Comparison of ENCODE assay signal across 20 cellular contexts in the genomic region with DNA sequence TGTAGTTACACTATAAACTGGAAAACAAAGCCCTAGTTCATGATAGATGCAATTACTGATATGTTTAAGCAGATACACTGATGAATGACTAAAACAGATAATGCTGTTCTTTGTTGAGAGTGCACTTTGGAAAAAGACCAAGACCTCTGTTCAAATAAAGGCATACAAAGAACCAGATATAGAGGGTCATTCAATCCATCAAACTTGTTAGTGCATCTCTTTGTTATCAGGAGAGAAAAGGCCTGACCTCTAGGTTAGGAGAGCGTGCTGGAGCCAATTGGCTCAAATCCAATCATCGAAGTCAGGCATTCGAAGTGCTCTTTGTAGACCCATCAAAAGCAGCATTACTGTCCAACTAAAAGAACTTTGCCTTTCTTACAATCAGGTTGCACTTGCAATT.
DNase-seq lines count a peak whose midpoint lies in the region; ATAC-seq and TF ChIP-seq lines count a peak whose summit lies in the region.
"Had no signal": no experiment of that assay in that cellular context is flagged by ENCODE, and none has a peak within 500 bp of the region (broad histone marks: within the 10 kb centered on the region; RNA-seq: fewer than 3 reads in every experiment).

No MANE protein-coding gene starts in this region.

- no peaks in the 10 kb centered on the region for H3K9me3 Mint-ChIP-seq in activated naive CD4-positive, alpha-beta T cell treated with anti-CD3 and anti-CD28 coated beads, Interleukin-2, amount 50 U/mL, for 72 hours
- H3K9me3 Mint-ChIP-seq: endodermal cell; stimulated activated naive CD8-positive, alpha-beta T cell treated with anti-CD3 and anti-CD28 coated beads, Interleukin-15, Interleukin-2, amounts not matched to agents 100 ng/mL and 50 ng/mL, for 24 hours had no signal

- TF ChIP-seq CTCF in GM20000 (IDR thresholded peaks at IDR 0.05; ENCODE audit: extremely low read depth, missing control alignments) = no peak

- no peak for ATAC-seq in activated naive CD4-positive, alpha-beta T cell treated with anti-CD3 and anti-CD28 coated beads, Interleukin-2, amount 50 U/mL, for 72 hours
- ATAC-seq: WTC11 had no signal

- no peaks in the 10 kb centered on the region for H3K36me3 Mint-ChIP-seq in activated naive CD4-positive, alpha-beta T cell treated with anti-CD3 and anti-CD28 coated beads, Interleukin-2, amount 50 U/mL, for 72 hours
- H3K36me3 Mint-ChIP-seq: activated naive CD8-positive, alpha-beta T cell; WTC11 had no signal

- no peak overlapping the region for H3K27ac Mint-ChIP-seq in activated naive CD4-positive, alpha-beta T cell treated with anti-CD3 and anti-CD28 coated beads, Interleukin-2, amount 50 U/mL, for 72 hours
- H3K27ac Mint-ChIP-seq: activated naive CD8-positive, alpha-beta T cell; endodermal cell; progenitor cell of endocrine pancreas; stimulated activated naive CD8-positive, alpha-beta T cell treated with anti-CD3 and anti-CD28 coated beads, Interleukin-15, Interleukin-2, amounts not matched to agents 100 ng/mL and 50 ng/mL, for 24 hours; WTC11 had no signal

- peak; percentile 54 for DNase-seq in DMS153 (lab: John Stamatoyannopoulos, UW)
- DNase-seq in NCI-H146 treated with DMSO at 0.1 percent for 48 hours (lab: John Stamatoyannopoulos, UW; ENCODE audit: unreplicated experiment) = peak; percentile 6
- peak; percentile 84 for DNase-seq in NCI-H748 treated with DMSO at 0.1 percent for 48 hours (lab: John Stamatoyannopoulos, UW)
- DNase-seq in medulla oblongata (ENCODE audit: extremely low spot score) = peak; percentile 77
- no peak for DNase-seq in ureter (ENCODE audit: low spot score)
- DNase-seq in GM20000 (ENCODE audit: low spot score) = no peak
- DNase-seq in D341Med (ENCODE audit: low spot score) = no peak
- DNase-seq in activated naive CD4-positive, alpha-beta T cell treated with anti-CD3 and anti-CD28 coated beads, Interleukin-2, amount 50 U/mL, for 72 hours (ENCODE audit: low spot score in 2 of 2) = no peak
- DNase-seq: cortex of kidney, DMS79 treated with DMSO at 0.1 percent for 48 hours, endodermal cell, esophagus squamous epithelium, IMR-90, NCI-H1436, T1000, transverse colon had no signal

Comparison
In these comparisons a context has a peak if more than half of its experiments do, and no peak if none do; other contexts are left out.
1. DNase-seq: peak in DMS153 (single experiment), NCI-H146 treated with DMSO at 0.1 percent for 48 hours (single experiment), NCI-H748 treated with DMSO at 0.1 percent for 48 hours (single experiment) and medulla oblongata (single experiment); none in ureter (single experiment), GM20000 (single experiment), D341Med (single experiment) and activated naive CD4-positive, alpha-beta T cell treated with anti-CD3 and anti-CD28 coated beads, Interleukin-2, amount 50 U/mL, for 72 hours (0 of 2).